In genomic region chr15:40470423-40471104, GRCh38 we compare ENCODE assay signal across 8 cellular contexts. TPM values are rescaled to one million over a fixed set of nuclear protein-coding genes. Genes with fewer than 3 reads are reported as not detected.
DNase-seq lines count a peak whose midpoint lies in the region; ATAC-seq and TF ChIP-seq lines count a peak whose summit lies in the region.

CHST14 (plus strand) TSS chr15:40470984; CDS start chr15:40471214, 230 bp downstream.

- H3K4me1 Mint-ChIP-seq in WTC11: peaks cover 21% of the 10 kb centered on the region

- POLR2A ChIA-PET in WTC11 (lab: Charles Lee): interaction anchor here (0.9 to 2.4 kb wide), 3 partner anchors 20 to 64 kb away, joined by 4 to 9 read pairs (median 8); no protein-coding TSS in a partner anchor

- peak; percentile 57 for DNase-seq in EL
- DNase-seq in NAMALWA (ENCODE audit: low spot score): peak; percentile 74
- DNase-seq in WTC11 (ENCODE audit: low spot score): peak; percentile 54
- peak; percentile 44 for DNase-seq in central memory CD4-positive, alpha-beta T cell
- DNase-seq in iris pigment epithelial cell (ENCODE audit: low read depth): peak; percentile 51
- peak; percentile 63 for DNase-seq in stimulated activated CD4-positive, alpha-beta T cell treated with anti-CD3 and anti-CD28 coated beads, Interleukin-12 subunit alpha, Interleukin-12 subunit beta, amount 100 ng/mL, for 4 hours
- no peak for DNase-seq in cortex of kidney (lab: John Stamatoyannopoulos, UW)

- no peaks in the 10 kb centered on the region for H3K9me3 Mint-ChIP-seq in WTC11

- peak within 1 kb of the TSS; percentile 83 for H3K4me3 Mint-ChIP-seq in WTC11

- 0 out of 2 replicates have a peak, but pooled peaks cover 6% of the 10 kb centered on the region for H3K27me3 Mint-ChIP-seq in WTC11 (ENCODE audit: low read depth)

- no peak for TF ChIP-seq CTCF in WTC11 (IDR thresholded peaks at IDR 0.05)

- peaks cover 13% of the 10 kb centered on the region for H3K36me3 Mint-ChIP-seq in WTC11

- peak within 1 kb of the TSS; percentile 79 for H3K27ac Mint-ChIP-seq in WTC11

- CTCF ChIA-PET in WTC11 (lab: Charles Lee): interaction anchor here (0.6 to 1.5 kb wide), 9 partner anchors 12 to 424 kb away, joined by 3 to 9 read pairs (median 4); partner anchors contain the start of genes INAFM2 and IVD

- peak; percentile 68 for ATAC-seq in GM21723 (IDR thresholded peaks at IDR 0.05; ENCODE audit: unreplicated experiment)
- ATAC-seq in WTC11: peak; percentile 58

TF ChIP-seq in WTC11, 78 proteins besides CTCF, POLR2A, EP300 and RAD21 (continues in another document):
- TF ChIP-seq ZNF281 (CRISPR knock-in tag; IDR thresholded peaks at IDR 0.05): no peak
- 0 out of 2 replicates have a peak, but pooled peaks have one; percentile 11 for TF ChIP-seq ZNF232 (CRISPR knock-in tag; IDR thresholded peaks at IDR 0.05)
- TF ChIP-seq EMX1 (CRISPR knock-in tag; IDR thresholded peaks at IDR 0.05): peak; percentile 58; the same call in 1 of the 2 replicates
- TF ChIP-seq E2F5 (CRISPR knock-in tag; IDR thresholded peaks at IDR 0.05): no peak
- peak; percentile 62 for TF ChIP-seq SP1 (CRISPR knock-in tag; conservative IDR thresholded peaks at IDR 0.05)
- no peak for TF ChIP-seq TP53 (CRISPR knock-in tag; IDR thresholded peaks at IDR 0.05)
- TF ChIP-seq ZNF425 (CRISPR knock-in tag; conservative IDR thresholded peaks at IDR 0.05): no peak
- no peak for TF ChIP-seq USF1 (CRISPR knock-in tag; IDR thresholded peaks at IDR 0.05)
- TF ChIP-seq FOXP4 (CRISPR knock-in tag; IDR thresholded peaks at IDR 0.05): no peak
- no peak for TF ChIP-seq ZNF396 (CRISPR knock-in tag; IDR thresholded peaks at IDR 0.05; ENCODE audit: borderline replicate concordance)
- TF ChIP-seq ZNF423 (CRISPR knock-in tag; IDR thresholded peaks at IDR 0.05): no peak
- peak; percentile 80 for TF ChIP-seq TEAD1 (CRISPR knock-in tag; IDR thresholded peaks at IDR 0.05)
- TF ChIP-seq IRF1 (CRISPR knock-in tag; IDR thresholded peaks at IDR 0.05): no peak
- no peak for TF ChIP-seq ATF3 (CRISPR knock-in tag; conservative IDR thresholded peaks at IDR 0.05)
- peak; percentile 43 for TF ChIP-seq MAX (CRISPR knock-in tag; IDR thresholded peaks at IDR 0.05)
- no peak for TF ChIP-seq MXD4 (CRISPR knock-in tag; IDR thresholded peaks at IDR 0.05; ENCODE audit: borderline replicate concordance)
- TF ChIP-seq ZNF512 (CRISPR knock-in tag; IDR thresholded peaks at IDR 0.05; ENCODE audit: borderline replicate concordance): no peak
- peak; percentile 88 for TF ChIP-seq ZNF121 (CRISPR knock-in tag; IDR thresholded peaks at IDR 0.05)
- no peak for TF ChIP-seq JAZF1 (CRISPR knock-in tag; IDR thresholded peaks at IDR 0.05)

RNA-seq across cellular contexts. Expression of gene CHST14, which starts in this region (rescaled TPM):
- 21.3 to 29.5 TPM (median 26.2 TPM) in 3 replicates for total RNA-seq in WTC11 (2021)
